Comparison of ENCODE assay signal across 8 cellular contexts in genomic region chr12:2051700-2052625, GRCh38. TPM values are rescaled to one million over a fixed set of nuclear protein-coding genes. Genes with fewer than 3 reads are reported as not detected.
DNase-seq lines count a peak whose midpoint lies in the region; TF ChIP-seq lines count a peak whose summit lies in the region.

No MANE protein-coding gene starts in this region.

- H3K4me3 Mint-ChIP-seq in Calu3 (ENCODE audit: low read depth, unreplicated experiment): peak overlapping the region; percentile 30

- no peaks in the 10 kb centered on the region for H3K36me3 ChIP-seq in esophagus (ENCODE audit: control insufficient read depth in 2 of 2, insufficient read depth in 2 of 2, low read length in 1 of 2)

- intact Hi-C loops in Calu3 (cut with micrococcal nuclease; ENCODE audit: unreplicated experiment): no loop called here

- no peaks in the 10 kb centered on the region for H3K9me3 Mint-ChIP-seq in Calu3 (ENCODE audit: low read depth, unreplicated experiment)

- peak overlapping the region in 1 of 2 donors; percentile 32 for H3K27ac ChIP-seq in esophagus (ENCODE audit: low read depth in 2 of 2, low read length in 1 of 2)

- H3K27ac Mint-ChIP-seq in Calu3 (ENCODE audit: unreplicated experiment): no peak overlapping the region

- no peaks in the 10 kb centered on the region for H3K36me3 Mint-ChIP-seq in Calu3 (ENCODE audit: insufficient read depth, unreplicated experiment)

- H3K27me3 ChIP-seq in esophagus (ENCODE audit: control insufficient read depth in 1 of 2, insufficient read depth in 2 of 2, low read length in 2 of 2): peaks cover 0 to 4% of the 10 kb centered on the region in 2 donors

- H3K27me3 Mint-ChIP-seq in Calu3 (ENCODE audit: unreplicated experiment): peaks cover 99% of the 10 kb centered on the region

- CTCF ChIA-PET in Calu3 (lab: Charles Lee): interaction anchor here (0.6 kb wide), 1 partner anchor 606 kb away, joined by 3 read pairs; no protein-coding TSS in a partner anchor

- DNase-seq in Calu3 (no peak), NCI-H2171 treated with DMSO at 0.1 percent for 48 hours (lab: John Stamatoyannopoulos, UW) (peak; percentile 95), retina (peak; percentile 77), COR-L47 (lab: John Stamatoyannopoulos, UW) (no peak), T1000 (lab: John Stamatoyannopoulos, UW) (no peak), DMS153 (lab: John Stamatoyannopoulos, UW) (no peak)
- DNase-seq in stimulated activated CD8-positive, alpha-beta memory T cell treated with anti-CD3 and anti-CD28 coated beads, Interleukin-4, amount 100 ng/mL, for 48 hours: no peak

- no peak for TF ChIP-seq CTCF in Calu3 (IDR thresholded peaks at IDR 0.05; ENCODE audit: unreplicated experiment)

- BruUV-seq in Calu3 (replicated peaks; lab: Mats Ljungman, UMichigan): no TSS peak

- WGBS in esophagus, 2 donors: 9 to 14% methylated on average over 33 to 54 of the region's 54 CpGs

- peaks cover 0 to 2% of the 10 kb centered on the region in 2 donors for H3K4me1 ChIP-seq in esophagus (ENCODE audit: control insufficient read depth in 2 of 2, insufficient read depth in 2 of 2, low read length in 1 of 2)

- H3K4me3 ChIP-seq in esophagus (ENCODE audit: low read depth in 1 of 2, low read length in 2 of 2): peak overlapping the region; percentile 23 to 66

- no peaks in the 10 kb centered on the region for H3K4me1 Mint-ChIP-seq in Calu3 (ENCODE audit: low read depth, unreplicated experiment)

- no peaks in the 10 kb centered on the region for H3K9me3 ChIP-seq in esophagus (ENCODE audit: control insufficient read depth in 2 of 2, insufficient read depth in 1 of 2, low read depth in 1 of 2, low read length in 1 of 2)

RNA-seq across cellular contexts. Expression of gene CACNA1C, which starts 0.8 kb away (rescaled TPM):
- not detected in 2 replicates for total RNA-seq in Calu3 (2022)
- polyA plus RNA-seq in esophagus: 1 to 10 TPM; 2.1 to 2.5 TPM

RNA-seq across cellular contexts. Expression of gene DCP1B, which starts 47.7 kb away (rescaled TPM):
- total RNA-seq in Calu3 (2022): 6.3 and 8.6 TPM in 2 replicates
- 1 to 10 TPM; 2.6 to 5.2 TPM for polyA plus RNA-seq in esophagus

Comparison
In these comparisons a context has a peak if more than half of its experiments do, and no peak if none do; other contexts are left out.
1. DNase-seq: peak in NCI-H2171 treated with DMSO at 0.1 percent for 48 hours (single experiment) and retina (single experiment); none in Calu3 (single experiment), COR-L47 (single experiment), T1000 (single experiment), stimulated activated CD8-positive, alpha-beta memory T cell treated with anti-CD3 and anti-CD28 coated beads, Interleukin-4, amount 100 ng/mL, for 48 hours (single experiment) and DMS153 (single experiment).